1 cellular context compared by ENCODE assay signal in the genomic region with DNA sequence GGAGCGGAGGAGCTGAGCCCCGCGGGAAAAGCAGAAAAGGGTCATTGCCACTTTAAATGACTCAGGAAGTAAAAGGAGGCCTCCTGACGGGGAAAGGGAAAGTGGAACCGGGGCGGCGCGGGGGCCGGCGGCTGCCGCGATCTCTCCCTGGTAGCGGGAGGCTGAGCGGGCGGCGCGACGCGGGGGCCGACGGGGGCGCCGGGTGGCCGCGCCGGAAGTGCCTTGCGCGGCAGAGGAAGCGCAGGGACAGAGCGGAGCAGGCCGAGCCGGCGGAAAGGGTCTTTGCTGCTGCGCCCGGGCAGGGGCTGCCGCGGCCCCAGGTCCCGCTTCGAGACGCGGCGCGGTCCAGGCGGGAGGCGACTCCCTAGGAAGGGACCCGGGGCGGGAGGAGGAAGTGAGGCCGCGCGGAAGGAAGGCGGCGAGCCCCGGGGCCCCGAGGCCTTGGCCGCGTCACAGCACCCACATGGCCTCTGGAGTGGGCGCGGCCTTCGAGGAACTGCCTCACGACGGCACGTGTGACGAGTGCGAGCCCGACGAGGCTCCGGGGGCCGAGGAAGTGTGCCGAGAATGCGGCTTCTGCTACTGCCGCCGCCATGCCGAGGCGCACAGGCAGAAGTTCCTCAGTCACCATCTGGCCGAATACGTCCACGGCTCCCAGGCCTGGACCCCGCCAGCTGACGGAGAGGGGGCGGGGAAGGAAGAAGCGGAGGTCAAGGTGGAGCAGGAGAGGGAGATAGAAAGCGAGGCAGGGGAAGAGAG.
TF ChIP-seq lines count a peak whose summit lies in the region.

A gene with protein sequence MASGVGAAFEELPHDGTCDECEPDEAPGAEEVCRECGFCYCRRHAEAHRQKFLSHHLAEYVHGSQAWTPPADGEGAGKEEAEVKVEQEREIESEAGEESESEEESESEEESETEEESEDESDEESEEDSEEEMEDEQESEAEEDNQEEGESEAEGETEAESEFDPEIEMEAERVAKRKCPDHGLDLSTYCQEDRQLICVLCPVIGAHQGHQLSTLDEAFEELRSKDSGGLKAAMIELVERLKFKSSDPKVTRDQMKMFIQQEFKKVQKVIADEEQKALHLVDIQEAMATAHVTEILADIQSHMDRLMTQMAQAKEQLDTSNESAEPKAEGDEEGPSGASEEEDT (plus strand): TSS at position 127 of the 759 bp plus-strand sequence. CDS start 337 bp downstream, at position 464.

TF ChIP-seq in HepG2, 621 proteins besides CTCF, POLR2A, EP300 and RAD21 (continued from another document and continues in another):
- TF ChIP-seq, protein P1, sequence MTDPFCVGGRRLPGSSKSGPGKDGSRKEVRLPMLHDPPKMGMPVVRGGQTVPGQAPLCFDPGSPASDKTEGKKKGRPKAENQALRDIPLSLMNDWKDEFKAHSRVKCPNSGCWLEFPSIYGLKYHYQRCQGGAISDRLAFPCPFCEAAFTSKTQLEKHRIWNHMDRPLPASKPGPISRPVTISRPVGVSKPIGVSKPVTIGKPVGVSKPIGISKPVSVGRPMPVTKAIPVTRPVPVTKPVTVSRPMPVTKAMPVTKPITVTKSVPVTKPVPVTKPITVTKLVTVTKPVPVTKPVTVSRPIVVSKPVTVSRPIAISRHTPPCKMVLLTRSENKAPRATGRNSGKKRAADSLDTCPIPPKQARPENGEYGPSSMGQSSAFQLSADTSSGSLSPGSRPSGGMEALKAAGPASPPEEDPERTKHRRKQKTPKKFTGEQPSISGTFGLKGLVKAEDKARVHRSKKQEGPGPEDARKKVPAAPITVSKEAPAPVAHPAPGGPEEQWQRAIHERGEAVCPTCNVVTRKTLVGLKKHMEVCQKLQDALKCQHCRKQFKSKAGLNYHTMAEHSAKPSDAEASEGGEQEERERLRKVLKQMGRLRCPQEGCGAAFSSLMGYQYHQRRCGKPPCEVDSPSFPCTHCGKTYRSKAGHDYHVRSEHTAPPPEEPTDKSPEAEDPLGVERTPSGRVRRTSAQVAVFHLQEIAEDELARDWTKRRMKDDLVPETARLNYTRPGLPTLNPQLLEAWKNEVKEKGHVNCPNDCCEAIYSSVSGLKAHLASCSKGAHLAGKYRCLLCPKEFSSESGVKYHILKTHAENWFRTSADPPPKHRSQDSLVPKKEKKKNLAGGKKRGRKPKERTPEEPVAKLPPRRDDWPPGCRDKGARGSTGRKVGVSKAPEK (CRISPR knock-in tag; IDR thresholded peaks at IDR 0.05; ENCODE audit: borderline replicate concordance) = 0 out of 2 replicates have a peak, but pooled peaks have one; percentile 28
- TF ChIP-seq PHF5A (CRISPR knock-in tag; IDR thresholded peaks at IDR 0.05; ENCODE audit: low read depth, unreplicated experiment) (no peak), CHCHD3 (CRISPR knock-in tag; IDR thresholded peaks at IDR 0.05) (peak; percentile 91; the same call in 1 of the 2 replicates), ZNF790 (CRISPR knock-in tag; IDR thresholded peaks at IDR 0.05; ENCODE audit: borderline replicate concordance) (peak; percentile 95; the same call in 1 of the 2 replicates), KLF9 (CRISPR knock-in tag; IDR thresholded peaks at IDR 0.05; ENCODE audit: low read depth) (peak; percentile 85; the same call in 1 of the 2 replicates), AGO1 (IDR thresholded peaks at IDR 0.05; ENCODE audit: low read depth, low read length, poor library complexity, severe bottlenecking) (no peak), TP53 (CRISPR knock-in tag; conservative IDR thresholded peaks at IDR 0.05) (0 out of 2 replicates have a peak, but pooled peaks have one; percentile 57), ZNF577 (CRISPR knock-in tag; IDR thresholded peaks at IDR 0.05; ENCODE audit: borderline replicate concordance, low read depth) (peak; percentile 98; the same call in 1 of the 2 replicates), ZFYVE20 (CRISPR knock-in tag; IDR thresholded peaks at IDR 0.05; ENCODE audit: borderline replicate concordance, low read depth) (peak; percentile 98; the same call in 1 of the 2 replicates), ZNF468 (CRISPR knock-in tag; IDR thresholded peaks at IDR 0.05) (peak; percentile 96), PHB2 (IDR thresholded peaks at IDR 0.05; ENCODE audit: partially characterized antibody) (no peak), ZNF83 (CRISPR knock-in tag; IDR thresholded peaks at IDR 0.05; ENCODE audit: borderline replicate concordance) (peak; percentile 99), FOXP1 (IDR thresholded peaks at IDR 0.05) (no peak), FOXP1 (CRISPR knock-in tag; IDR thresholded peaks at IDR 0.05) (no peak), ZNF878 (CRISPR knock-in tag; IDR thresholded peaks at IDR 0.05) (peak; percentile 77), REXO4 (CRISPR knock-in tag; IDR thresholded peaks at IDR 0.05; ENCODE audit: borderline replicate concordance) (peak; percentile 96; the same call in 1 of the 2 replicates), MED8 (CRISPR knock-in tag; IDR thresholded peaks at IDR 0.05; ENCODE audit: insufficient replicate concordance) (peak; percentile 81), ZNF607 (CRISPR knock-in tag; IDR thresholded peaks at IDR 0.05; ENCODE audit: borderline replicate concordance) (peak; percentile 99), ZNF572 (CRISPR knock-in tag; IDR thresholded peaks at IDR 0.05) (peak; percentile 93; the same call in 1 of the 2 replicates), CBFB (CRISPR knock-in tag; IDR thresholded peaks at IDR 0.05) (peak; percentile 71), RCOR2 (CRISPR knock-in tag; IDR thresholded peaks at IDR 0.05) (no peak), ZNF709 (CRISPR knock-in tag; IDR thresholded peaks at IDR 0.05) (peak; percentile 99), RNF2 (conservative IDR thresholded peaks at IDR 0.05; ENCODE audit: low read depth) (peak; percentile 99), JARID2 (CRISPR knock-in tag; IDR thresholded peaks at IDR 0.05; ENCODE audit: insufficient replicate concordance) (peak; percentile 33), ZZZ3 (CRISPR knock-in tag; IDR thresholded peaks at IDR 0.05; ENCODE audit: borderline replicate concordance) (peak; percentile 89), ZSCAN29 (CRISPR knock-in tag; conservative IDR thresholded peaks at IDR 0.05) (peak; percentile 91), ZFY (CRISPR knock-in tag; IDR thresholded peaks at IDR 0.05) (peak; percentile 98), PCBP2 (optimal IDR thresholded peaks at IDR 0.05; ENCODE audit: low read depth, low read length, poor library complexity, severe bottlenecking) (no peak), ZNF569 (CRISPR knock-in tag; IDR thresholded peaks at IDR 0.05; ENCODE audit: borderline replicate concordance) (0 out of 2 replicates have a peak, but pooled peaks have one; percentile 61), RXRB (CRISPR knock-in tag; IDR thresholded peaks at IDR 0.05; ENCODE audit: borderline replicate concordance) (peak; percentile 74), ZNF101 (CRISPR knock-in tag; IDR thresholded peaks at IDR 0.05; ENCODE audit: borderline replicate concordance, low read depth) (peak; percentile 91; the same call in 1 of the 2 replicates)
- TF ChIP-seq, protein P2, sequence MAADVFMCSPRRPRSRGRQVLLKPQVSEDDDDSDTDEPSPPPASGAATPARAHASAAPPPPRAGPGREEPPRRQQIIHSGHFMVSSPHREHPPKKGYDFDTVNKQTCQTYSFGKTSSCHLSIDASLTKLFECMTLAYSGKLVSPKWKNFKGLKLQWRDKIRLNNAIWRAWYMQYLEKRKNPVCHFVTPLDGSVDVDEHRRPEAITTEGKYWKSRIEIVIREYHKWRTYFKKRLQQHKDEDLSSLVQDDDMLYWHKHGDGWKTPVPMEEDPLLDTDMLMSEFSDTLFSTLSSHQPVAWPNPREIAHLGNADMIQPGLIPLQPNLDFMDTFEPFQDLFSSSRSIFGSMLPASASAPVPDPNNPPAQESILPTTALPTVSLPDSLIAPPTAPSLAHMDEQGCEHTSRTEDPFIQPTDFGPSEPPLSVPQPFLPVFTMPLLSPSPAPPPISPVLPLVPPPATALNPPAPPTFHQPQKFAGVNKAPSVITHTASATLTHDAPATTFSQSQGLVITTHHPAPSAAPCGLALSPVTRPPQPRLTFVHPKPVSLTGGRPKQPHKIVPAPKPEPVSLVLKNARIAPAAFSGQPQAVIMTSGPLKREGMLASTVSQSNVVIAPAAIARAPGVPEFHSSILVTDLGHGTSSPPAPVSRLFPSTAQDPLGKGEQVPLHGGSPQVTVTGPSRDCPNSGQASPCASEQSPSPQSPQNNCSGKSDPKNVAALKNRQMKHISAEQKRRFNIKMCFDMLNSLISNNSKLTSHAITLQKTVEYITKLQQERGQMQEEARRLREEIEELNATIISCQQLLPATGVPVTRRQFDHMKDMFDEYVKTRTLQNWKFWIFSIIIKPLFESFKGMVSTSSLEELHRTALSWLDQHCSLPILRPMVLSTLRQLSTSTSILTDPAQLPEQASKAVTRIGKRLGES (CRISPR knock-in tag; IDR thresholded peaks at IDR 0.05; ENCODE audit: borderline replicate concordance) = peak; percentile 78; the same call in 1 of the 2 replicates
- TF ChIP-seq, protein P3, sequence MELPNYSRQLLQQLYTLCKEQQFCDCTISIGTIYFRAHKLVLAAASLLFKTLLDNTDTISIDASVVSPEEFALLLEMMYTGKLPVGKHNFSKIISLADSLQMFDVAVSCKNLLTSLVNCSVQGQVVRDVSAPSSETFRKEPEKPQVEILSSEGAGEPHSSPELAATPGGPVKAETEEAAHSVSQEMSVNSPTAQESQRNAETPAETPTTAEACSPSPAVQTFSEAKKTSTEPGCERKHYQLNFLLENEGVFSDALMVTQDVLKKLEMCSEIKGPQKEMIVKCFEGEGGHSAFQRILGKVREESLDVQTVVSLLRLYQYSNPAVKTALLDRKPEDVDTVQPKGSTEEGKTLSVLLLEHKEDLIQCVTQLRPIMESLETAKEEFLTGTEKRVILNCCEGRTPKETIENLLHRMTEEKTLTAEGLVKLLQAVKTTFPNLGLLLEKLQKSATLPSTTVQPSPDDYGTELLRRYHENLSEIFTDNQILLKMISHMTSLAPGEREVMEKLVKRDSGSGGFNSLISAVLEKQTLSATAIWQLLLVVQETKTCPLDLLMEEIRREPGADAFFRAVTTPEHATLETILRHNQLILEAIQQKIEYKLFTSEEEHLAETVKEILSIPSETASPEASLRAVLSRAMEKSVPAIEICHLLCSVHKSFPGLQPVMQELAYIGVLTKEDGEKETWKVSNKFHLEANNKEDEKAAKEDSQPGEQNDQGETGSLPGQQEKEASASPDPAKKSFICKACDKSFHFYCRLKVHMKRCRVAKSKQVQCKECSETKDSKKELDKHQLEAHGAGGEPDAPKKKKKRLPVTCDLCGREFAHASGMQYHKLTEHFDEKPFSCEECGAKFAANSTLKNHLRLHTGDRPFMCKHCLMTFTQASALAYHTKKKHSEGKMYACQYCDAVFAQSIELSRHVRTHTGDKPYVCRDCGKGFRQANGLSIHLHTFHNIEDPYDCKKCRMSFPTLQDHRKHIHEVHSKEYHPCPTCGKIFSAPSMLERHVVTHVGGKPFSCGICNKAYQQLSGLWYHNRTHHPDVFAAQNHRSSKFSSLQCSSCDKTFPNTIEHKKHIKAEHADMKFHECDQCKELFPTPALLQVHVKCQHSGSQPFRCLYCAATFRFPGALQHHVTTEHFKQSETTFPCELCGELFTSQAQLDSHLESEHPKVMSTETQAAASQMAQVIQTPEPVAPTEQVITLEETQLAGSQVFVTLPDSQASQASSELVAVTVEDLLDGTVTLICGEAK (IDR thresholded peaks at IDR 0.05) = no peak
- TF ChIP-seq, protein P3 (CRISPR knock-in tag; IDR thresholded peaks at IDR 0.05) = peak; percentile 95
- TF ChIP-seq, protein P4, sequence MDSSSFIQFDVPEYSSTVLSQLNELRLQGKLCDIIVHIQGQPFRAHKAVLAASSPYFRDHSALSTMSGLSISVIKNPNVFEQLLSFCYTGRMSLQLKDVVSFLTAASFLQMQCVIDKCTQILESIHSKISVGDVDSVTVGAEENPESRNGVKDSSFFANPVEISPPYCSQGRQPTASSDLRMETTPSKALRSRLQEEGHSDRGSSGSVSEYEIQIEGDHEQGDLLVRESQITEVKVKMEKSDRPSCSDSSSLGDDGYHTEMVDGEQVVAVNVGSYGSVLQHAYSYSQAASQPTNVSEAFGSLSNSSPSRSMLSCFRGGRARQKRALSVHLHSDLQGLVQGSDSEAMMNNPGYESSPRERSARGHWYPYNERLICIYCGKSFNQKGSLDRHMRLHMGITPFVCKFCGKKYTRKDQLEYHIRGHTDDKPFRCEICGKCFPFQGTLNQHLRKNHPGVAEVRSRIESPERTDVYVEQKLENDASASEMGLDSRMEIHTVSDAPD (CRISPR knock-in tag; IDR thresholded peaks at IDR 0.05) = peak; percentile 88; the same call in 1 of the 2 replicates
- TF ChIP-seq, protein P5, sequence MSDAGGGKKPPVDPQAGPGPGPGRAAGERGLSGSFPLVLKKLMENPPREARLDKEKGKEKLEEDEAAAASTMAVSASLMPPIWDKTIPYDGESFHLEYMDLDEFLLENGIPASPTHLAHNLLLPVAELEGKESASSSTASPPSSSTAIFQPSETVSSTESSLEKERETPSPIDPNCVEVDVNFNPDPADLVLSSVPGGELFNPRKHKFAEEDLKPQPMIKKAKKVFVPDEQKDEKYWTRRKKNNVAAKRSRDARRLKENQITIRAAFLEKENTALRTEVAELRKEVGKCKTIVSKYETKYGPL (CRISPR knock-in tag; IDR thresholded peaks at IDR 0.05) = peak; percentile 96
- TF ChIP-seq, protein P6, sequence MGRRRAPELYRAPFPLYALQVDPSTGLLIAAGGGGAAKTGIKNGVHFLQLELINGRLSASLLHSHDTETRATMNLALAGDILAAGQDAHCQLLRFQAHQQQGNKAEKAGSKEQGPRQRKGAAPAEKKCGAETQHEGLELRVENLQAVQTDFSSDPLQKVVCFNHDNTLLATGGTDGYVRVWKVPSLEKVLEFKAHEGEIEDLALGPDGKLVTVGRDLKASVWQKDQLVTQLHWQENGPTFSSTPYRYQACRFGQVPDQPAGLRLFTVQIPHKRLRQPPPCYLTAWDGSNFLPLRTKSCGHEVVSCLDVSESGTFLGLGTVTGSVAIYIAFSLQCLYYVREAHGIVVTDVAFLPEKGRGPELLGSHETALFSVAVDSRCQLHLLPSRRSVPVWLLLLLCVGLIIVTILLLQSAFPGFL (CRISPR knock-in tag; IDR thresholded peaks at IDR 0.05) = peak; percentile 97
